Comparison of ENCODE assay signal across 1 cellular context in genomic region chr1:46522184-46522968, GRCh38.
A peak's percentile ranks its signal among the peaks of the same experiment; 100 is the strongest.
TF ChIP-seq lines count a peak whose summit lies in the region.

No MANE protein-coding gene starts in this region.

TF ChIP-seq in HEK293, 187 proteins besides CTCF, POLR2A, EP300 and RAD21 (continued from another document):
- TF ChIP-seq INSM2 (tag by site-specific recombination; IDR thresholded peaks at IDR 0.05) (peak; percentile 14; the same call in 1 of the 2 replicates), REPIN1 (tag by site-specific recombination; IDR thresholded peaks at IDR 0.05; ENCODE audit: low read depth) (no peak), ZBTB17 (tag by site-specific recombination; IDR thresholded peaks at IDR 0.05) (0 out of 2 replicates have a peak, but pooled peaks have one; percentile 8), ZNF19 (tag by site-specific recombination; IDR thresholded peaks at IDR 0.05; ENCODE audit: low read depth) (no peak), ZNF132 (tag by site-specific recombination; IDR thresholded peaks at IDR 0.05; ENCODE audit: borderline replicate concordance) (no peak), EGR2 (tag by site-specific recombination; IDR thresholded peaks at IDR 0.05; ENCODE audit: low read depth) (peak; percentile 96), SALL2 (tag by site-specific recombination; IDR thresholded peaks at IDR 0.05; ENCODE audit: borderline replicate concordance) (no peak), ZNF266 (tag by site-specific recombination; IDR thresholded peaks at IDR 0.05; ENCODE audit: low read depth) (no peak), ZNF660 (tag by site-specific recombination; IDR thresholded peaks at IDR 0.05) (peak; percentile 100), ZIC2 (tag by site-specific recombination; IDR thresholded peaks at IDR 0.05) (peak; percentile 91), KLF7 (tag by site-specific recombination; IDR thresholded peaks at IDR 0.05; ENCODE audit: borderline replicate concordance) (no peak), ZNF518A (tag by site-specific recombination; conservative IDR thresholded peaks at IDR 0.05; ENCODE audit: low read depth) (no peak), ZNF777 (tag by site-specific recombination; IDR thresholded peaks at IDR 0.05; ENCODE audit: borderline replicate concordance) (no peak), GLIS2 (tag by site-specific recombination; IDR thresholded peaks at IDR 0.05) (peak; percentile 46), ZNF138 (tag by site-specific recombination; IDR thresholded peaks at IDR 0.05; ENCODE audit: borderline replicate concordance) (no peak), ZNF776 (tag by site-specific recombination; IDR thresholded peaks at IDR 0.05; ENCODE audit: borderline replicate concordance) (no peak), FEZF1 (tag by site-specific recombination; IDR thresholded peaks at IDR 0.05) (no peak), PRDM6 (tag by site-specific recombination; IDR thresholded peaks at IDR 0.05) (no peak; the same call in 1 of the 2 replicates), ZNF558 (tag by site-specific recombination; IDR thresholded peaks at IDR 0.05) (no peak), WT1 (tag by site-specific recombination; IDR thresholded peaks at IDR 0.05) (peak; percentile 84), ZSCAN30 (tag by site-specific recombination; IDR thresholded peaks at IDR 0.05) (0 out of 2 replicates have a peak, but pooled peaks have one; percentile 26), ZNF639 (tag by site-specific recombination; IDR thresholded peaks at IDR 0.05) (no peak), ZNF48 (tag by site-specific recombination; IDR thresholded peaks at IDR 0.05) (no peak), GFI1B (tag by site-specific recombination; IDR thresholded peaks at IDR 0.05) (no peak), ZNF341 (tag by site-specific recombination; IDR thresholded peaks at IDR 0.05; ENCODE audit: low read depth) (peak; percentile 85), ZNF175 (tag by site-specific recombination; IDR thresholded peaks at IDR 0.05) (no peak), SP3 (tag by site-specific recombination; IDR thresholded peaks at IDR 0.05) (no peak)
